17 cellular contexts compared by ENCODE assay signal in genomic region chr7:74554178-74554577, GRCh38.
A peak's percentile ranks its signal among the peaks of the same experiment; 100 is the strongest.
DNase-seq lines count a peak whose midpoint lies in the region; ATAC-seq, FAIRE-seq and TF ChIP-seq lines count a peak whose summit lies in the region.
"Had no signal": no experiment of that assay in that cellular context is flagged by ENCODE, and none has a peak within 500 bp of the region (broad histone marks: within the 10 kb centered on the region; RNA-seq: fewer than 3 reads in every experiment).

No MANE protein-coding gene starts in this region.

- H3K4ac ChIP-seq in mesendoderm (ENCODE audit: low read depth, low read length), result no peak overlapping the region

- no peak overlapping the region for H3K4me3 Mint-ChIP-seq in stimulated activated naive B cell treated with anti-CD40 and anti-IgM and Interleukin-4, amounts not matched to agents 10 μg/mL and 1 μg/mL and 100 μg/mL, for 72 hours
- H3K4me3 Mint-ChIP-seq: CD4-positive, CD25-positive, alpha-beta regulatory T cell; HFFc6 had no signal

- H2BK120ac ChIP-seq in mesendoderm (ENCODE audit: low read depth, low read length), result no peak overlapping the region

- 91 to 92% methylated on average over 7 of the region's 7 CpGs for WGBS in heart right ventricle, 2 donors
- WGBS in mesendoderm (ENCODE audit: extremely low coverage, insufficient coverage, low lambda C conversion rate), result no CpG with 5 or more reads among the region's 7 CpGs

- H3K9me3 ChIP-seq in heart right ventricle (no peaks in the 10 kb centered on the region), lower lobe of right lung (no peaks in the 10 kb centered on the region)

- no peaks in the 10 kb centered on the region for H3K27me3 Mint-ChIP-seq in stimulated activated naive B cell treated with anti-CD40 and anti-IgM and Interleukin-4, amounts not matched to agents 10 μg/mL and 1 μg/mL and 100 μg/mL, for 72 hours
- H3K27me3 Mint-ChIP-seq: CD4-positive, CD25-positive, alpha-beta regulatory T cell had no signal

- H2AK5ac ChIP-seq in mesendoderm (ENCODE audit: low read length), result no peak overlapping the region

- no peak overlapping the region for H3K23ac ChIP-seq in mesendoderm (ENCODE audit: low read length)

- DNase-seq in heart right ventricle, result no peak
- no peak for DNase-seq in Right ventricle myocardium superior
- DNase-seq in astrocyte of the hippocampus (ENCODE audit: low read depth, low spot score), result peak; percentile 60
- DNase-seq in islet precursor cell, result peak; percentile 58
- DNase-seq in stimulated activated naive B cell treated with anti-CD40 and anti-IgM and Interleukin-4, amounts not matched to agents 10 μg/mL and 1 μg/mL and 100 μg/mL, for 72 hours, result no peak
- DNase-seq in D721Med (ENCODE audit: insufficient read length, low spot score), result no peak
- no peak for DNase-seq in mesendoderm
- DNase-seq in lower lobe of right lung, result no peak
- DNase-seq: 8988T; CD4-positive, CD25-positive, alpha-beta regulatory T cell; HFFc6; NCI-H1092 treated with DMSO at 0.1 percent for 48 hours; NCI-H1694; NCI-H345; NCI-H526 treated with DMSO at 0.1 percent for 48 hours had no signal

- H3K36me3 Mint-ChIP-seq in stimulated activated naive B cell treated with anti-CD40 and anti-IgM and Interleukin-4, amounts not matched to agents 10 μg/mL and 1 μg/mL and 100 μg/mL, for 72 hours, result peaks cover 0 to 7% of the 10 kb centered on the region in 2 donors
- H3K36me3 Mint-ChIP-seq: CD4-positive, CD25-positive, alpha-beta regulatory T cell had no signal

- ATAC-seq in heart right ventricle (peak in 1 of 8 donors; percentile 5), Right ventricle myocardium superior (ENCODE audit: poor library complexity) (no peak), lower lobe of right lung (no peak)
- peak; percentile 33 to 51 for ATAC-seq in stimulated activated naive B cell treated with anti-CD40 and anti-IgM and Interleukin-4, amounts not matched to agents 10 μg/mL and 1 μg/mL and 100 μg/mL, for 72 hours (replicated peaks)

- peak overlapping the region; percentile 31 for H3K27ac Mint-ChIP-seq in stimulated activated naive B cell treated with anti-CD40 and anti-IgM and Interleukin-4, amounts not matched to agents 10 μg/mL and 1 μg/mL and 100 μg/mL, for 72 hours
- H3K27ac Mint-ChIP-seq: CD4-positive, CD25-positive, alpha-beta regulatory T cell; HFFc6 had no signal

- no peak overlapping the region for H4K5ac ChIP-seq in mesendoderm (ENCODE audit: low read length)

- H2BK15ac ChIP-seq in mesendoderm (replicated peaks; ENCODE audit: low read depth), result no peak overlapping the region

- H3K4me2 ChIP-seq in mesendoderm (ENCODE audit: low read length), result no peak overlapping the region

- H3K27ac ChIP-seq in heart right ventricle (peak overlapping the region in 8 of 10 donors; percentile 52 to 81 (median 68)), mesendoderm (ENCODE audit: low read depth, low read length) (no peak overlapping the region), lower lobe of right lung (no peak overlapping the region)

- H3K4me1 Mint-ChIP-seq in stimulated activated naive B cell treated with anti-CD40 and anti-IgM and Interleukin-4, amounts not matched to agents 10 μg/mL and 1 μg/mL and 100 μg/mL, for 72 hours, result peaks cover 7 to 11% of the 10 kb centered on the region in 2 donors
- H3K4me1 Mint-ChIP-seq: CD4-positive, CD25-positive, alpha-beta regulatory T cell had no signal

- H3K79me2 ChIP-seq in mesendoderm (ENCODE audit: control insufficient read depth, insufficient read depth, low read length), result no peaks in the 10 kb centered on the region

- H3K27me3 ChIP-seq in heart right ventricle (no peaks in the 10 kb centered on the region), mesendoderm (ENCODE audit: insufficient read depth, low read length, poor library complexity) (no peaks in the 10 kb centered on the region), lower lobe of right lung (ENCODE audit: low read depth) (no peaks in the 10 kb centered on the region)

- FAIRE-seq in D721Med (lab: Jason Lieb, UNC), result no peak
- FAIRE-seq: G401.6, H1 had no signal

- H3K9me3 Mint-ChIP-seq in stimulated activated naive B cell treated with anti-CD40 and anti-IgM and Interleukin-4, amounts not matched to agents 10 μg/mL and 1 μg/mL and 100 μg/mL, for 72 hours, result no peaks in the 10 kb centered on the region
- H3K9me3 Mint-ChIP-seq: HFFc6 had no signal

- H3K9ac ChIP-seq in mesendoderm (ENCODE audit: low read length), result no peak overlapping the region

- no peak overlapping the region for H2BK5ac ChIP-seq in mesendoderm (ENCODE audit: low read length)

- no peak for TF ChIP-seq CTCF in heart right ventricle (IDR thresholded peaks at IDR 0.05)
- TF ChIP-seq CTCF in D721Med (IDR thresholded peaks at IDR 0.05; ENCODE audit: insufficient read depth, missing control alignments), result no peak
- TF ChIP-seq CTCF in lower lobe of right lung (IDR thresholded peaks at IDR 0.05), result no peak

- H3K79me1 ChIP-seq in mesendoderm (ENCODE audit: low read length), result no peaks in the 10 kb centered on the region

- intact Hi-C loops in heart right ventricle (cut with DNase I) (no loop called here), Right ventricle myocardium superior (cut with DNase I) (no loop called here), lower lobe of right lung (cut with DNase I) (no loop called here)

- H3K4me1 ChIP-seq in heart right ventricle, result peaks cover 0 to 15% (median 0%) of the 10 kb centered on the region in 9 donors
- no peaks in the 10 kb centered on the region for H3K4me1 ChIP-seq in mesendoderm (ENCODE audit: control insufficient read depth, low read depth, low read length)
- H3K4me1 ChIP-seq in lower lobe of right lung, result no peaks in the 10 kb centered on the region

- H3K36me3 ChIP-seq in heart right ventricle (peaks cover 0 to 35% (median 0%) of the 10 kb centered on the region in 9 donors), mesendoderm (ENCODE audit: control insufficient read depth, insufficient read depth, low read length) (peaks cover 3% of the 10 kb centered on the region), lower lobe of right lung (peaks cover 14% of the 10 kb centered on the region)

- no peak overlapping the region for H4K8ac ChIP-seq in mesendoderm (ENCODE audit: low read depth, low read length)

- no peak overlapping the region for H3K56ac ChIP-seq in mesendoderm (ENCODE audit: low read length)

- H3K4me3 ChIP-seq in heart right ventricle, result no peak overlapping the region
- no peak overlapping the region for H3K4me3 ChIP-seq in mesendoderm (ENCODE audit: low read length)
- no peak overlapping the region for H3K4me3 ChIP-seq in lower lobe of right lung

- H3K18ac ChIP-seq in mesendoderm (ENCODE audit: low read length), result no peak overlapping the region

Comparison
In these comparisons a context has a peak if more than half of its experiments do, and no peak if none do; other contexts are left out.
1. ATAC-seq: peak in stimulated activated naive B cell treated with anti-CD40 and anti-IgM and Interleukin-4, amounts not matched to agents 10 μg/mL and 1 μg/mL and 100 μg/mL, for 72 hours (2 of 2); none in Right ventricle myocardium superior (single experiment) and lower lobe of right lung (0 of 2).
2. DNase-seq: peak in astrocyte of the hippocampus (single experiment) and islet precursor cell (single experiment); none in heart right ventricle (0 of 2), Right ventricle myocardium superior (single experiment), stimulated activated naive B cell treated with anti-CD40 and anti-IgM and Interleukin-4, amounts not matched to agents 10 μg/mL and 1 μg/mL and 100 μg/mL, for 72 hours (single experiment), D721Med (single experiment), mesendoderm (single experiment) and lower lobe of right lung (single experiment).
3. H3K27ac ChIP-seq: peak in heart right ventricle (8 of 10); none in mesendoderm (single experiment) and lower lobe of right lung (single experiment).